Comparison of ENCODE assay signal across 20 cellular contexts in genomic region chr11:67495234-67496005, GRCh38. TPM values are rescaled to one million over a fixed set of nuclear protein-coding genes. Genes with fewer than 3 reads are reported as not detected.
"Had no signal": no experiment of that assay in that cellular context is flagged by ENCODE, and none has a peak within 500 bp of the region (broad histone marks: within the 10 kb centered on the region; RNA-seq: fewer than 3 reads in every experiment).

No MANE protein-coding gene starts in this region.

- DNase-seq: cortex of kidney; dorsolateral prefrontal cortex; effector CD8-positive, alpha-beta T cell; heart right ventricle; hypothalamus; kidney glomerular epithelial cell; mesendoderm; naive B cell; ovary; small intestine; stimulated activated CD4-positive, alpha-beta T cell treated with anti-CD3 and anti-CD28 coated beads, Interleukin-12 subunit alpha, Interleukin-12 subunit beta, amount 100 ng/mL, for 4 hours; stimulated activated naive CD8-positive, alpha-beta T cell treated with anti-CD3 and anti-CD28 coated beads, Interleukin-15, Interleukin-2, amounts not matched to agents 100 U/mL and 50 U/mL, for 24 hours; thyroid gland had no signal

- H3K4me3 Mint-ChIP-seq: naive B cell, type B pancreatic cell had no signal

- H3K4me1 ChIP-seq: right atrium auricular region, suprapubic skin, thyroid gland had no signal

- H3K27ac Mint-ChIP-seq: type B pancreatic cell had no signal

- H3K27ac ChIP-seq: dorsolateral prefrontal cortex, heart right ventricle, ovary, right atrium auricular region, suprapubic skin, thyroid gland had no signal

- H3K9me3 ChIP-seq: heart right ventricle, ovary, right atrium auricular region, suprapubic skin, thyroid gland had no signal

- ATAC-seq: esophagus mucosa; heart right ventricle; stimulated activated naive CD8-positive, alpha-beta T cell treated with anti-CD3 and anti-CD28 coated beads, Interleukin-15, Interleukin-2, amounts not matched to agents 100 U/mL and 50 U/mL, for 24 hours had no signal

- H3K27me3 ChIP-seq: dorsolateral prefrontal cortex, heart right ventricle, ovary, right atrium auricular region, suprapubic skin, thyroid gland had no signal

- H3K4me3 ChIP-seq: dorsolateral prefrontal cortex, heart right ventricle, ovary, right atrium auricular region, suprapubic skin, thyroid gland had no signal

- H3K9me3 Mint-ChIP-seq: naive B cell, type B pancreatic cell had no signal

- H3K36me3 ChIP-seq: ovary had no signal

RNA-seq across cellular contexts. Expression of gene CABP2, which starts 27.8 kb away (rescaled TPM):
- polyA plus RNA-seq: fibroblast of lung, heart right ventricle, liver, neural cell, ovary, small intestine had no signal
